ENCODE assay signal across 8 cellular contexts in the genomic region with DNA sequence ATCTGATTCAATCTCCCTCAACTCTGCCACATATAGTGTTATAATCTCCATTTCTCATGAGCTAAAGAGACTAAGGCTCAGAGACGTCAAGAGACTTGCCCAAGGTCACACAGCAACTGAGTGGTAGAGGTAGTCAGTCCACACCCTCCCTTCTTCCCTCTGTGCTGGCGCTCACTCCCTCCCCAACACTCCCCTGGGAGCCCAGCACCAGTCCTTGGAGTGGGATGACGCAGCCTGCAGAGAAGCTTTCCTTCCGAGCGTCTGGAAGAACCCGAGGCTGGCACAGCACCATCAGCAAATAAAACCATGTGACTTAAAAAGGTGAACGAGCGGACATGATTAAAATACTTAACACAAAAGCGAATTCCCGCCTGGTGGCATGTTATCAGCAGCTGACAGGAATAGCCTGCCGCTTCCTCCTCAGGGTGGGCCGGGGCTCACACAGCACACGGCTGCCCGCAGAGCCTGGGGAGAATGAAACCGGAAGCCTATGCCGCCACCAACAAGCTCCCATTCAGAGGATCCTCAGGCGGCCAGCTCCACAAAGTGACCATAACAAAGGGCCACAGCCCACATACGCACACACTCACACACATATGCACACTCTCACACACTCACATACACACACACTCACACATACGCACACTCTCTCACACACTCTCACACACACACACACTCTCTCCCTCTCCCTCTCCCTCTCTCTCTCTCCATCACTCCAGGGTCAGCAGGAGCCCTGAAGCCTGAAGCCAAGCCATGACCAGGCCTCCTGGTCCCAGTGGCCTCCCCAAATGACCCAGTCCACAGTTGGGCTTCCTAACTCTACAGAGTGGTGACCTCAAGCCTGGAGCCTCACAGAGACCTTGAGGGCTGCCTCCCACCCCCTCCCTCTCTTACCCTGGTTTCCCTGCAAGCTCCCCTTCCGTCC.
A peak's percentile ranks its signal among the peaks of the same experiment; 100 is the strongest.
DNase-seq lines count a peak whose midpoint lies in the region; ATAC-seq and TF ChIP-seq lines count a peak whose summit lies in the region.

No MANE protein-coding gene starts in this region.

- TF ChIP-seq CTCF in NB4 (IDR thresholded peaks at IDR 0.05; ENCODE audit: low read depth, low read length) (no peak), ovary (IDR thresholded peaks at IDR 0.05) (no peak)

- TF ChIP-seq POLR2A in NB4 (IDR thresholded peaks at IDR 0.05; ENCODE audit: extremely low read depth, insufficient read length) (no peak), ovary (IDR thresholded peaks at IDR 0.05) (no peak)

- H3K36me3 Mint-ChIP-seq in activated T-helper 17 cell treated with anti-CD3 and anti-CD28 coated beads, Interleukin-2, amount 50 U/mL, for 72 hours (ENCODE audit: low read depth) = no peaks in the 10 kb centered on the region

- peak overlapping the region; percentile 87 for H3K27ac Mint-ChIP-seq in activated T-helper 17 cell treated with anti-CD3 and anti-CD28 coated beads, Interleukin-2, amount 50 U/mL, for 72 hours

- H3K9me3 ChIP-seq in ovary = no peaks in the 10 kb centered on the region

- peak; percentile 34 for TF ChIP-seq EP300 in ovary (IDR thresholded peaks at IDR 0.05)

- H3K4me3 ChIP-seq in NB4 (ENCODE audit: low read depth, low read length) = peak overlapping the region; percentile 37
- peak overlapping the region; percentile 10 for H3K4me3 ChIP-seq in ovary

- H3K9me3 Mint-ChIP-seq in activated T-helper 17 cell treated with anti-CD3 and anti-CD28 coated beads, Interleukin-2, amount 50 U/mL, for 72 hours = no peaks in the 10 kb centered on the region

- WGBS in ovary, 3 donors = 13 to 45% (median 17%) methylated on average over 20 of the region's 20 CpGs

- DNase-seq in activated CD8-positive, alpha-beta memory T cell treated with anti-CD3 and anti-CD28 coated beads, Interleukin-2, amount 50 U/mL, for 48 hours = peak; percentile 60
- no peak for DNase-seq in activated CD8-positive, alpha-beta memory T cell treated with anti-CD3 and anti-CD28 coated beads for 24 hours
- DNase-seq in NB4 (ENCODE audit: low read depth) = peak; percentile 88
- peak; percentile 76 for DNase-seq in Right ventricle myocardium superior
- DNase-seq in ovary = peak; percentile 69 to 82 (median 75)
- DNase-seq in NCI-H345 (lab: John Stamatoyannopoulos, UW) = no peak

- peaks cover 20% of the 10 kb centered on the region for H3K4me1 Mint-ChIP-seq in activated T-helper 17 cell treated with anti-CD3 and anti-CD28 coated beads, Interleukin-2, amount 50 U/mL, for 72 hours

- no peaks in the 10 kb centered on the region for H3K27me3 ChIP-seq in ovary

- peaks cover 11% of the 10 kb centered on the region for H3K4me1 ChIP-seq in ovary (ENCODE audit: insufficient read depth)

- peak overlapping the region; percentile 87 for H3K4me3 Mint-ChIP-seq in activated T-helper 17 cell treated with anti-CD3 and anti-CD28 coated beads, Interleukin-2, amount 50 U/mL, for 72 hours

- intact Hi-C loops in Right ventricle myocardium superior (cut with DNase I) = no loop called here
- intact Hi-C loops in ovary (cut with DNase I) = loop anchor here in 2 of 4 donors (10.0 kb wide), 2 partner anchors 54 to 104 kb away; no protein-coding TSS in a partner anchor

- H3K27ac ChIP-seq in ovary = peak overlapping the region in 1 of 2 donors; percentile 50

- no peaks in the 10 kb centered on the region for H3K27me3 Mint-ChIP-seq in activated T-helper 17 cell treated with anti-CD3 and anti-CD28 coated beads, Interleukin-2, amount 50 U/mL, for 72 hours

- H3K36me3 ChIP-seq in ovary = no peaks in the 10 kb centered on the region

- ATAC-seq in activated T-helper 17 cell treated with anti-CD3 and anti-CD28 coated beads, Interleukin-2, amount 50 U/mL, for 72 hours (replicated peaks) = peak; percentile 54
- peak; percentile 66 for ATAC-seq in Right ventricle myocardium superior (ENCODE audit: poor library complexity)
- no peak for ATAC-seq in HG02588 (IDR thresholded peaks at IDR 0.05; ENCODE audit: unreplicated experiment)

Comparison
In these comparisons a context has a peak if more than half of its experiments do, and no peak if none do; other contexts are left out.
1. DNase-seq: peak in activated CD8-positive, alpha-beta memory T cell treated with anti-CD3 and anti-CD28 coated beads, Interleukin-2, amount 50 U/mL, for 48 hours (single experiment), NB4 (single experiment), Right ventricle myocardium superior (single experiment) and ovary (5 of 5); none in activated CD8-positive, alpha-beta memory T cell treated with anti-CD3 and anti-CD28 coated beads for 24 hours (single experiment) and NCI-H345 (single experiment).